9 cellular contexts compared by ENCODE assay signal in genomic region chr17:4594406-4595349, GRCh38. TPM values are rescaled to one million over a fixed set of nuclear protein-coding genes. Genes with fewer than 3 reads are reported as not detected.
DNase-seq lines count a peak whose midpoint lies in the region; ATAC-seq, FAIRE-seq and TF ChIP-seq lines count a peak whose summit lies in the region.
"Had no signal": no experiment of that assay in that cellular context is flagged by ENCODE, and none has a peak within 500 bp of the region (broad histone marks: within the 10 kb centered on the region; RNA-seq: fewer than 3 reads in every experiment).

No MANE protein-coding gene starts in this region.

- ATAC-seq in heart right ventricle (no peak), HG02884 (IDR thresholded peaks at IDR 0.05; ENCODE audit: unreplicated experiment) (no peak)

- H3K36me3 ChIP-seq in HAP-1 (replicated peaks) = no peaks in the 10 kb centered on the region
- H3K36me3 ChIP-seq in heart right ventricle = no peaks in the 10 kb centered on the region
- H3K36me3 ChIP-seq in GM23248 (ENCODE audit: low read depth) = no peaks in the 10 kb centered on the region

- no peak for FAIRE-seq in urothelium cell line (lab: Jason Lieb, UNC)

- H3F3A ChIP-seq in GM23248 (ENCODE audit: insufficient read depth) = no peaks in the 10 kb centered on the region

- H3K4me2 ChIP-seq in GM23248 (ENCODE audit: unreplicated experiment) = no peak overlapping the region

- H3K9me2 ChIP-seq in GM23248 (ENCODE audit: insufficient read depth) = no peaks in the 10 kb centered on the region

- in situ Hi-C loops in HAP-1 (cut with MboI; ENCODE audit: low sequenced_read_pairs) (no loop called here), GM23248 (cut with MboI) (no loop called here)

- WGBS in heart right ventricle, 2 donors = 61 to 68% methylated on average over 33 of the region's 33 CpGs
- WGBS in GM23248 (ENCODE audit: low coverage in 1 of 2, low lambda C conversion rate in 2 of 2, missing lambda C conversion rate in 2 of 2), 2 experiments = 83 to 85% methylated on average over 28 to 33 of the region's 33 CpGs

- intact Hi-C loops in heart right ventricle (cut with DNase I) = no loop called here

- H3K27me3 ChIP-seq in HAP-1 (ENCODE audit: low read depth) (no peaks in the 10 kb centered on the region), heart right ventricle (no peaks in the 10 kb centered on the region), GM23248 (replicated peaks; ENCODE audit: insufficient read depth) (peaks cover 27% of the 10 kb centered on the region)

- H3K79me2 ChIP-seq in GM23248 (ENCODE audit: insufficient read depth) = no peaks in the 10 kb centered on the region

- no peaks in the 10 kb centered on the region for H4K20me1 ChIP-seq in GM23248 (ENCODE audit: insufficient read depth)

- H3K9ac ChIP-seq in GM23248 = no peak overlapping the region

- DNase-seq in HAP-1 (ENCODE audit: low spot score in 2 of 2) (peak; percentile 38 to 82), heart right ventricle (no peak), GM23248 (no peak), NCI-H1417 (lab: John Stamatoyannopoulos, UW) (no peak), urothelium cell line (ENCODE audit: low spot score) (no peak)
- DNase-seq in activated CD4-positive, alpha-beta T cell treated with anti-CD3 and anti-CD28 coated beads, Interleukin-2, amount 50 U/mL, for 4 hours = peak; percentile 17 to 21
- peak; percentile 34 to 40 for DNase-seq in stimulated activated CD4-positive, alpha-beta T cell treated with anti-CD3 and anti-CD28 coated beads, Interleukin-4, amount 100 ng/mL, for 48 hours (ENCODE audit: low read depth in 2 of 2)

- H3K4me3 ChIP-seq in HAP-1 (no peak overlapping the region), heart right ventricle (no peak overlapping the region), GM23248 (no peak overlapping the region)

- no peaks in the 10 kb centered on the region for H3K9me3 ChIP-seq in HAP-1
- H3K9me3 ChIP-seq in heart right ventricle = no peaks in the 10 kb centered on the region
- no peaks in the 10 kb centered on the region for H3K9me3 ChIP-seq in GM23248 (ENCODE audit: low read depth)

- H3K27ac ChIP-seq in heart right ventricle = no peak overlapping the region
- H3K27ac ChIP-seq in GM23248 = no peak overlapping the region

- TF ChIP-seq CTCF in heart right ventricle (IDR thresholded peaks at IDR 0.05) = peak in 7 of 9 donors; percentile 14 to 45 (median 37)

- H3K4me1 ChIP-seq in HAP-1 (peaks cover 3% of the 10 kb centered on the region; the same call in 1 of the 2 replicates), heart right ventricle (peaks cover 5 to 48% (median 35%) of the 10 kb centered on the region in 9 donors), GM23248 (ENCODE audit: insufficient read depth) (no peaks in the 10 kb centered on the region)

- no peak overlapping the region for H2AFZ ChIP-seq in GM23248

RNA-seq across cellular contexts. Expression of gene SMTNL2, which starts 10.3 kb away (rescaled TPM):
- 10 to 100 TPM in 9 of 10 donors, 1 to 10 TPM in 1; 7.8 to 84.1 (median 23.4) TPM for total RNA-seq in heart right ventricle
- 10 to 100 TPM in 1 of 2 donors, 1 to 10 TPM in 1; 2.7 to 11.8 TPM for polyA plus RNA-seq in heart right ventricle
- not detected in 2 replicates for total RNA-seq in GM23248 (2014; rRNA removed; shearing (Covaris generic))
- polyA plus RNA-seq in GM23248 (2016; fragmentation: Nextera tagmentation; extraction: Ambion mirVana) = not detected in 2 replicates

RNA-seq across cellular contexts. Expression of gene GGT6, which starts 34.3 kb away (rescaled TPM):
- total RNA-seq in heart right ventricle = under 1 TPM in 4 of 10 donors, not detected in 6; 0.08 to 0.19 (median 0.12) TPM
- polyA plus RNA-seq in heart right ventricle = under 1 TPM; 0.03 to 0.15 TPM
- not detected in 2 replicates for total RNA-seq in GM23248 (2014; rRNA removed; shearing (Covaris generic))
- not detected in 2 replicates for polyA plus RNA-seq in GM23248 (2016; fragmentation: Nextera tagmentation; extraction: Ambion mirVana)
- total RNA-seq: myocyte had no signal

RNA-seq across cellular contexts. Expression of gene MYBBP1A, which starts 39.5 kb away (rescaled TPM):
- total RNA-seq in heart right ventricle = 10 to 100 TPM; 18.7 to 30.3 (median 21.7) TPM
- polyA plus RNA-seq in heart right ventricle = 10 to 100 TPM; 25.4 to 25.7 TPM
- total RNA-seq in GM23248 (2014; rRNA removed; shearing (Covaris generic)) = 51.7 and 56.4 TPM in 2 replicates
- 41.8 and 42.4 TPM in 2 replicates for polyA plus RNA-seq in GM23248 (2016; fragmentation: Nextera tagmentation; extraction: Ambion mirVana)

RNA-seq across cellular contexts. Expression of gene ALOX15, which starts 46.8 kb away (rescaled TPM):
- total RNA-seq in heart right ventricle = 1 to 10 TPM in 1 of 10 donors, under 1 TPM in 6, not detected in 3; 0.11 to 1.3 (median 0.16) TPM
- polyA plus RNA-seq in heart right ventricle = not detected
- total RNA-seq in GM23248 (2014; rRNA removed; shearing (Covaris generic)) = not detected in 2 replicates
- not detected in 2 replicates for polyA plus RNA-seq in GM23248 (2016; fragmentation: Nextera tagmentation; extraction: Ambion mirVana)
- total RNA-seq: myocyte had no signal

Comparison
In these comparisons a context has a peak if more than half of its experiments do, and no peak if none do; other contexts are left out.
1. DNase-seq: peak in HAP-1 (2 of 2), activated CD4-positive, alpha-beta T cell treated with anti-CD3 and anti-CD28 coated beads, Interleukin-2, amount 50 U/mL, for 4 hours (2 of 2) and stimulated activated CD4-positive, alpha-beta T cell treated with anti-CD3 and anti-CD28 coated beads, Interleukin-4, amount 100 ng/mL, for 48 hours (2 of 2); none in heart right ventricle (0 of 2), GM23248 (single experiment), NCI-H1417 (0 of 3) and urothelium cell line (single experiment).